8 cellular contexts compared by ENCODE assay signal in genomic region chr7:7681191-7681935, GRCh38. TPM values are rescaled to one million over a fixed set of nuclear protein-coding genes. Genes with fewer than 3 reads are reported as not detected.
DNase-seq lines count a peak whose midpoint lies in the region; ATAC-seq and TF ChIP-seq lines count a peak whose summit lies in the region.

No MANE protein-coding gene starts in this region.

- 23% methylated on average over 7 of the region's 7 CpGs for WGBS in prostate gland

- H3K4me3 Mint-ChIP-seq in activated T-helper 2 cell treated with anti-CD3 and anti-CD28 coated beads, Interferon-gamma antibody, Interleukin-2, Interleukin-4, amounts not matched to agents 10 μg/mL and 5 μg/mL and 100 μg/mL, durations not matched to agents 14 hours and 24 hours and 36 hours (ENCODE audit: low read depth), result no peak overlapping the region

- H3K27ac Mint-ChIP-seq in activated T-helper 2 cell treated with anti-CD3 and anti-CD28 coated beads, Interferon-gamma antibody, Interleukin-2, Interleukin-4, amounts not matched to agents 10 μg/mL and 5 μg/mL and 100 μg/mL, durations not matched to agents 14 hours and 24 hours and 36 hours, result peak overlapping the region; percentile 36

- peak; percentile 11 to 84 (median 80) for TF ChIP-seq CTCF in prostate gland (IDR thresholded peaks at IDR 0.05)

- no peaks in the 10 kb centered on the region for H3K9me3 ChIP-seq in prostate gland

- no peaks in the 10 kb centered on the region for H3K4me1 ChIP-seq in prostate gland (replicated peaks)

- TF ChIP-seq POLR2A in prostate gland (IDR thresholded peaks at IDR 0.05), result no peak
- no peak for TF ChIP-seq POLR2A in GM18505 (IDR thresholded peaks at IDR 0.05; ENCODE audit: borderline replicate concordance, extremely low read depth, insufficient read depth, insufficient read length)

- peak; percentile 80 for ATAC-seq in GM19025 (IDR thresholded peaks at IDR 0.05; ENCODE audit: low read depth, unreplicated experiment)
- ATAC-seq in HG03457 (IDR thresholded peaks at IDR 0.05; ENCODE audit: unreplicated experiment), result peak; percentile 77
- ATAC-seq in GM18505 (IDR thresholded peaks at IDR 0.05; ENCODE audit: unreplicated experiment), result no peak

- H3K36me3 ChIP-seq in prostate gland, result no peaks in the 10 kb centered on the region

- H3K9me3 Mint-ChIP-seq in activated T-helper 2 cell treated with anti-CD3 and anti-CD28 coated beads, Interferon-gamma antibody, Interleukin-2, Interleukin-4, amounts not matched to agents 10 μg/mL and 5 μg/mL and 100 μg/mL, durations not matched to agents 14 hours and 24 hours and 36 hours, result peaks cover 7% of the 10 kb centered on the region

- no peaks in the 10 kb centered on the region for H3K27me3 Mint-ChIP-seq in activated T-helper 2 cell treated with anti-CD3 and anti-CD28 coated beads, Interferon-gamma antibody, Interleukin-2, Interleukin-4, amounts not matched to agents 10 μg/mL and 5 μg/mL and 100 μg/mL, durations not matched to agents 14 hours and 24 hours and 36 hours (ENCODE audit: low read depth)

- H3K4me3 ChIP-seq in prostate gland, result peak overlapping the region in 1 of 2 donors; percentile 7

- peaks cover 8% of the 10 kb centered on the region for H3K36me3 Mint-ChIP-seq in activated T-helper 2 cell treated with anti-CD3 and anti-CD28 coated beads, Interferon-gamma antibody, Interleukin-2, Interleukin-4, amounts not matched to agents 10 μg/mL and 5 μg/mL and 100 μg/mL, durations not matched to agents 14 hours and 24 hours and 36 hours (ENCODE audit: low read depth)

- H3K27ac ChIP-seq in prostate gland, result peak overlapping the region; percentile 64 to 78

- H3K27me3 ChIP-seq in prostate gland (replicated peaks; ENCODE audit: insufficient read depth), result no peaks in the 10 kb centered on the region

- DNase-seq in COR-L47 (lab: John Stamatoyannopoulos, UW) (peak; percentile 73), NCI-H524 treated with DMSO at 0.1 percent for 48 hours (lab: John Stamatoyannopoulos, UW) (peak; percentile 35), globus pallidus (ENCODE audit: low spot score) (peak; percentile 83), prostate gland (ENCODE audit: low spot score) (peak; percentile 79)
- no peak for DNase-seq in activated T-helper 2 cell treated with anti-CD3 and anti-CD28 coated beads, Interferon-gamma antibody, Interleukin-2, Interleukin-4, amounts not matched to agents 10 μg/mL and 5 μg/mL and 100 μg/mL, durations not matched to agents 14 hours and 24 hours and 36 hours (ENCODE audit: low spot score)

- intact Hi-C loops in activated T-helper 2 cell treated with anti-CD3 and anti-CD28 coated beads, Interferon-gamma antibody, Interleukin-2, Interleukin-4, amounts not matched to agents 10 μg/mL and 5 μg/mL and 100 μg/mL, durations not matched to agents 14 hours and 24 hours and 36 hours (cut with micrococcal nuclease), result loop anchor here (1.0 to 5.0 kb wide), 7 partner anchors 80 to 619 kb away; no protein-coding TSS in a partner anchor
- intact Hi-C loops in prostate gland (cut with DNase I), result loop anchor here (5.0 kb wide), 2 partner anchors 81 to 531 kb away; no protein-coding TSS in a partner anchor

- peaks cover 16% of the 10 kb centered on the region for H3K4me1 Mint-ChIP-seq in activated T-helper 2 cell treated with anti-CD3 and anti-CD28 coated beads, Interferon-gamma antibody, Interleukin-2, Interleukin-4, amounts not matched to agents 10 μg/mL and 5 μg/mL and 100 μg/mL, durations not matched to agents 14 hours and 24 hours and 36 hours (ENCODE audit: low read depth)

RNA-seq across cellular contexts. Expression of gene RPA3, which starts 37.0 kb away (rescaled TPM):
- total RNA-seq in activated T-helper 2 cell treated with anti-CD3 and anti-CD28 coated beads, Interferon-gamma antibody, Interleukin-2, Interleukin-4, amounts not matched to agents 10 μg/mL and 5 μg/mL and 100 μg/mL, durations not matched to agents 14 hours and 24 hours and 36 hours, result 111 and 115 TPM in 2 replicates
- total RNA-seq in prostate gland, result 10 to 100 TPM; 28.2 to 29.5 TPM

RNA-seq across cellular contexts. Expression of gene UMAD1, which starts 40.8 kb away (rescaled TPM):
- total RNA-seq in activated T-helper 2 cell treated with anti-CD3 and anti-CD28 coated beads, Interferon-gamma antibody, Interleukin-2, Interleukin-4, amounts not matched to agents 10 μg/mL and 5 μg/mL and 100 μg/mL, durations not matched to agents 14 hours and 24 hours and 36 hours, result 16.0 and 18.9 TPM in 2 replicates
- total RNA-seq in prostate gland, result 10 to 100 TPM; 19.5 to 31.4 TPM
